In genomic region chr22:17918840-17919239, GRCh38 we compare ENCODE assay signal across 15 cellular contexts.
DNase-seq lines count a peak whose midpoint lies in the region; ATAC-seq, FAIRE-seq and TF ChIP-seq lines count a peak whose summit lies in the region.
"Had no signal": no experiment of that assay in that cellular context is flagged by ENCODE, and none has a peak within 500 bp of the region (broad histone marks: within the 10 kb centered on the region; RNA-seq: fewer than 3 reads in every experiment).

No MANE protein-coding gene starts in this region.

- no peak overlapping the region for H3K27ac ChIP-seq in foreskin keratinocyte
- H3K27ac ChIP-seq in smooth muscle cell (ENCODE audit: low read depth): peak overlapping the region; percentile 94

- H3K36me3 ChIP-seq in smooth muscle cell (ENCODE audit: low read depth): no peaks in the 10 kb centered on the region

- FAIRE-seq in RCC 7860 (lab: Jason Lieb, UNC): peak; percentile 94
- FAIRE-seq: frontal cortex, H1 had no signal

- DNase-seq in G401 (ENCODE audit: low spot score) (peak; percentile 71), RCC 7860 (ENCODE audit: low spot score) (peak; percentile 81), foreskin keratinocyte (peak; percentile 27 to 50), smooth muscle cell (lab: John Stamatoyannopoulos, UW; ENCODE audit: unreplicated experiment) (no peak), NCI-H524 treated with DMSO at 0.1 percent for 48 hours (lab: John Stamatoyannopoulos, UW) (no peak), KG1 (lab: John Stamatoyannopoulos, UW) (no peak)
- DNase-seq: activated CD4-positive, CD25-positive, alpha-beta regulatory T cell; activated naive CD4-positive, alpha-beta T cell; Calu3; stimulated activated CD4-positive, alpha-beta T cell treated with anti-CD3 and anti-CD28 coated beads, Interleukin-15, amount 100 ng/mL, for 24 hours; T-cell; testis had no signal

- peak overlapping the region; percentile 81 for H3K4me2 ChIP-seq in smooth muscle cell

- H3K9me3 ChIP-seq in smooth muscle cell (replicated peaks; ENCODE audit: low read depth): no peaks in the 10 kb centered on the region
- H3K9me3 ChIP-seq: testis had no signal

- peaks cover 34% of the 10 kb centered on the region for H3F3A ChIP-seq in smooth muscle cell (ENCODE audit: low read depth)

- in situ Hi-C loops in G401 (cut with HindIII; ENCODE audit: low sequenced_read_pairs): no loop called here

- H3K4me1 ChIP-seq in foreskin keratinocyte: peaks cover 50% of the 10 kb centered on the region
- H3K4me1 ChIP-seq in smooth muscle cell (ENCODE audit: low read depth): peaks cover 28% of the 10 kb centered on the region

- H4K20me1 ChIP-seq in smooth muscle cell (ENCODE audit: low read depth): peaks cover 45% of the 10 kb centered on the region

- H3K9ac ChIP-seq in smooth muscle cell (ENCODE audit: low read depth): no peak overlapping the region

- 14% methylated on average over 5 of the region's 5 CpGs for WGBS in smooth muscle cell (ENCODE audit: low lambda C conversion rate)

- H3K79me2 ChIP-seq in smooth muscle cell (ENCODE audit: low read depth): peaks cover 46% of the 10 kb centered on the region

- no peaks in the 10 kb centered on the region for H3K27me3 ChIP-seq in foreskin keratinocyte
- no peaks in the 10 kb centered on the region for H3K27me3 ChIP-seq in smooth muscle cell (ENCODE audit: low read depth)
- H3K27me3 ChIP-seq: testis had no signal

- no peak overlapping the region for H3K4me3 ChIP-seq in smooth muscle cell
- H3K4me3 ChIP-seq: testis had no signal

- no peak overlapping the region for H2AFZ ChIP-seq in smooth muscle cell (ENCODE audit: low read depth)

- ATAC-seq in foreskin keratinocyte: no peak
- no peak for ATAC-seq in GM18505 (IDR thresholded peaks at IDR 0.05; ENCODE audit: unreplicated experiment)
- ATAC-seq: T-cell had no signal

- no peak for TF ChIP-seq POLR2A in GM18505 (IDR thresholded peaks at IDR 0.05; ENCODE audit: borderline replicate concordance, extremely low read depth, insufficient read depth, insufficient read length)

- TF ChIP-seq CTCF in foreskin keratinocyte (conservative IDR thresholded peaks at IDR 0.05) (no peak), smooth muscle cell (IDR thresholded peaks at IDR 0.05; ENCODE audit: borderline replicate concordance, insufficient read depth, poor library complexity, severe bottlenecking) (no peak)

Comparison
In these comparisons a context has a peak if more than half of its experiments do, and no peak if none do; other contexts are left out.
1. DNase-seq: peak in G401 (single experiment), RCC 7860 (single experiment) and foreskin keratinocyte (2 of 2); none in smooth muscle cell (single experiment), NCI-H524 treated with DMSO at 0.1 percent for 48 hours (single experiment) and KG1 (single experiment).